In genomic region chr5:176887252-176887849, GRCh38 we compare ENCODE assay signal across 1 cellular context.
TF ChIP-seq lines count a peak whose summit lies in the region.

No MANE protein-coding gene starts in this region.

TF ChIP-seq in HCT116, 20 proteins besides CTCF, POLR2A, EP300 and RAD21 (continued from another document):
- TF ChIP-seq REST (IDR thresholded peaks at IDR 0.05; ENCODE audit: low read depth) (no peak), ATF3 (IDR thresholded peaks at IDR 0.05) (no peak), MAX (IDR thresholded peaks at IDR 0.05) (no peak)
